14 cellular contexts compared by ENCODE assay signal in genomic region chr7:151835636-151836035, GRCh38. TPM values are rescaled to one million over a fixed set of nuclear protein-coding genes. Genes with fewer than 3 reads are reported as not detected.
DNase-seq lines count a peak whose midpoint lies in the region; ATAC-seq and TF ChIP-seq lines count a peak whose summit lies in the region.
"Had no signal": no experiment of that assay in that cellular context is flagged by ENCODE, and none has a peak within 500 bp of the region (broad histone marks: within the 10 kb centered on the region; RNA-seq: fewer than 3 reads in every experiment).

No MANE protein-coding gene starts in this region.

- H3K4me3 ChIP-seq in RWPE2 (ENCODE audit: severe bottlenecking): no peak overlapping the region

- ATAC-seq in RWPE2 (ENCODE audit: low read depth) (no peak), memory B cell (ENCODE audit: low read depth) (no peak), GM21619 (IDR thresholded peaks at IDR 0.05; ENCODE audit: unreplicated experiment) (no peak)
- ATAC-seq in stimulated activated memory B cell treated with anti-CD40 and anti-IgM and Interleukin-4, amounts not matched to agents 10 μg/mL and 1 μg/mL and 100 μg/mL, for 72 hours: no peak
- ATAC-seq: HCT116 had no signal

- H3K36me3 ChIP-seq in RWPE2 (ENCODE audit: low read depth): no peaks in the 10 kb centered on the region

- no peak overlapping the region for H3K4me3 Mint-ChIP-seq in dendritic cell treated with granulocyte-macrophage colony-stimulating factor and Interleukin-4, amounts not matched to agents 40 ng/mL and 50 ng/mL, for 4 days
- no peak overlapping the region for H3K4me3 Mint-ChIP-seq in memory B cell
- H3K4me3 Mint-ChIP-seq in stimulated activated memory B cell treated with anti-CD40 and anti-IgM and Interleukin-4, amounts not matched to agents 10 μg/mL and 1 μg/mL and 100 μg/mL, for 72 hours: no peak overlapping the region
- no peak overlapping the region for H3K4me3 Mint-ChIP-seq in osteocyte (ENCODE audit: unreplicated experiment)
- H3K4me3 Mint-ChIP-seq in nephron progenitor cell: no peak overlapping the region
- H3K4me3 Mint-ChIP-seq: B cell had no signal

- no peaks in the 10 kb centered on the region for H3K9me3 ChIP-seq in RWPE2 (ENCODE audit: severe bottlenecking)

- H3K36me3 Mint-ChIP-seq in dendritic cell treated with granulocyte-macrophage colony-stimulating factor and Interleukin-4, amounts not matched to agents 40 ng/mL and 50 ng/mL, for 4 days (ENCODE audit: low read depth): peaks cover 55% of the 10 kb centered on the region
- H3K36me3 Mint-ChIP-seq in memory B cell (peaks cover 6% of the 10 kb centered on the region), osteocyte (ENCODE audit: unreplicated experiment) (no peaks in the 10 kb centered on the region), nephron progenitor cell (ENCODE audit: low read depth) (no peaks in the 10 kb centered on the region)
- H3K36me3 Mint-ChIP-seq in stimulated activated memory B cell treated with anti-CD40 and anti-IgM and Interleukin-4, amounts not matched to agents 10 μg/mL and 1 μg/mL and 100 μg/mL, for 72 hours: peaks cover 6% of the 10 kb centered on the region
- H3K36me3 Mint-ChIP-seq: CD4-positive, alpha-beta memory T cell had no signal

- peak; percentile 42 for DNase-seq in RWPE2 (ENCODE audit: low spot score)
- DNase-seq in memory B cell (ENCODE audit: low spot score in 2 of 2): no peak
- DNase-seq in osteocyte (ENCODE audit: extremely low spot score, unreplicated experiment): no peak
- no peak for DNase-seq in nephron progenitor cell
- DNase-seq: CD4-positive, alpha-beta memory T cell; DMS153; DMS79 treated with DMSO at 0.1 percent for 48 hours; EL had no signal

- no peaks in the 10 kb centered on the region for H3K27me3 ChIP-seq in RWPE2 (ENCODE audit: insufficient read depth, poor library complexity, severe bottlenecking)

- no peaks in the 10 kb centered on the region for H3K9me3 Mint-ChIP-seq in dendritic cell treated with granulocyte-macrophage colony-stimulating factor and Interleukin-4, amounts not matched to agents 40 ng/mL and 50 ng/mL, for 4 days
- no peaks in the 10 kb centered on the region for H3K9me3 Mint-ChIP-seq in memory B cell
- no peaks in the 10 kb centered on the region for H3K9me3 Mint-ChIP-seq in stimulated activated memory B cell treated with anti-CD40 and anti-IgM and Interleukin-4, amounts not matched to agents 10 μg/mL and 1 μg/mL and 100 μg/mL, for 72 hours
- H3K9me3 Mint-ChIP-seq in osteocyte (ENCODE audit: unreplicated experiment): no peaks in the 10 kb centered on the region
- no peaks in the 10 kb centered on the region for H3K9me3 Mint-ChIP-seq in nephron progenitor cell
- H3K9me3 Mint-ChIP-seq: CD4-positive, alpha-beta memory T cell had no signal

- no peak overlapping the region for H3K27ac ChIP-seq in RWPE2 (ENCODE audit: poor library complexity, severe bottlenecking)
- H3K27ac ChIP-seq: C4-2B had no signal

- peaks cover 80% of the 10 kb centered on the region for H3K4me1 Mint-ChIP-seq in dendritic cell treated with granulocyte-macrophage colony-stimulating factor and Interleukin-4, amounts not matched to agents 40 ng/mL and 50 ng/mL, for 4 days (ENCODE audit: low read depth)
- H3K4me1 Mint-ChIP-seq in memory B cell: peaks cover 23% of the 10 kb centered on the region
- peaks cover 43% of the 10 kb centered on the region for H3K4me1 Mint-ChIP-seq in stimulated activated memory B cell treated with anti-CD40 and anti-IgM and Interleukin-4, amounts not matched to agents 10 μg/mL and 1 μg/mL and 100 μg/mL, for 72 hours
- H3K4me1 Mint-ChIP-seq in osteocyte (ENCODE audit: unreplicated experiment): no peaks in the 10 kb centered on the region
- peaks cover 15% of the 10 kb centered on the region for H3K4me1 Mint-ChIP-seq in nephron progenitor cell

- peak overlapping the region; percentile 85 for H3K27ac Mint-ChIP-seq in dendritic cell treated with granulocyte-macrophage colony-stimulating factor and Interleukin-4, amounts not matched to agents 40 ng/mL and 50 ng/mL, for 4 days
- H3K27ac Mint-ChIP-seq in memory B cell (peak overlapping the region; percentile 35), osteocyte (ENCODE audit: unreplicated experiment) (no peak overlapping the region), nephron progenitor cell (no peak overlapping the region)
- peak overlapping the region; percentile 88 for H3K27ac Mint-ChIP-seq in stimulated activated memory B cell treated with anti-CD40 and anti-IgM and Interleukin-4, amounts not matched to agents 10 μg/mL and 1 μg/mL and 100 μg/mL, for 72 hours
- H3K27ac Mint-ChIP-seq: B cell had no signal

- no peaks in the 10 kb centered on the region for H3K27me3 Mint-ChIP-seq in dendritic cell treated with granulocyte-macrophage colony-stimulating factor and Interleukin-4, amounts not matched to agents 40 ng/mL and 50 ng/mL, for 4 days
- H3K27me3 Mint-ChIP-seq in memory B cell (no peaks in the 10 kb centered on the region), osteocyte (ENCODE audit: unreplicated experiment) (peaks cover 8% of the 10 kb centered on the region), nephron progenitor cell (ENCODE audit: low read depth, poor library complexity) (peaks cover 77% of the 10 kb centered on the region)
- no peaks in the 10 kb centered on the region for H3K27me3 Mint-ChIP-seq in stimulated activated memory B cell treated with anti-CD40 and anti-IgM and Interleukin-4, amounts not matched to agents 10 μg/mL and 1 μg/mL and 100 μg/mL, for 72 hours
- H3K27me3 Mint-ChIP-seq: B cell; CD4-positive, alpha-beta memory T cell had no signal

- H3K4me1 ChIP-seq in RWPE2 (ENCODE audit: insufficient read depth, poor library complexity, severe bottlenecking): no peaks in the 10 kb centered on the region

- no peak for TF ChIP-seq CTCF in RWPE2 (IDR thresholded peaks at IDR 0.05; ENCODE audit: poor library complexity, severe bottlenecking)
- no peak for TF ChIP-seq CTCF in osteocyte (IDR thresholded peaks at IDR 0.05)
- TF ChIP-seq CTCF in nephron progenitor cell (IDR thresholded peaks at IDR 0.05): no peak

- intact Hi-C loops in dendritic cell treated with granulocyte-macrophage colony-stimulating factor and Interleukin-4, amounts not matched to agents 40 ng/mL and 50 ng/mL, for 4 days (cut with micrococcal nuclease): loop anchor here (5.0 kb wide), 1 partner anchor 38 kb away; no protein-coding TSS in a partner anchor

RNA-seq across cellular contexts. Expression of gene PRKAG2, which starts 41.3 kb away (rescaled TPM):
- 13.5 and 14.4 TPM in 2 replicates for total RNA-seq in osteocyte

Comparison
In these comparisons a context has a peak if more than half of its experiments do, and no peak if none do; other contexts are left out.
1. H3K27ac Mint-ChIP-seq: peak in dendritic cell treated with granulocyte-macrophage colony-stimulating factor and Interleukin-4, amounts not matched to agents 40 ng/mL and 50 ng/mL, for 4 days (single experiment), memory B cell (single experiment) and stimulated activated memory B cell treated with anti-CD40 and anti-IgM and Interleukin-4, amounts not matched to agents 10 μg/mL and 1 μg/mL and 100 μg/mL, for 72 hours (single experiment); none in osteocyte (single experiment) and nephron progenitor cell (single experiment).